Comparison of ENCODE assay signal across 8 cellular contexts in genomic region chr2:217918220-217919024, GRCh38.
DNase-seq lines count a peak whose midpoint lies in the region; ATAC-seq, FAIRE-seq and TF ChIP-seq lines count a peak whose summit lies in the region.

No MANE protein-coding gene starts in this region.

- TF ChIP-seq POLR2A in body of pancreas (IDR thresholded peaks at IDR 0.05) = no peak

- H3K4me3 ChIP-seq in HFF-Myc (replicated peaks; ENCODE audit: low read depth, low read length) (no peak overlapping the region), body of pancreas (no peak overlapping the region), kidney (ENCODE audit: low read length in 2 of 2) (no peak overlapping the region)

- ATAC-seq in body of pancreas = no peak
- no peak for ATAC-seq in GM18861 (IDR thresholded peaks at IDR 0.05; ENCODE audit: unreplicated experiment)
- no peak for ATAC-seq in stimulated activated naive CD8-positive, alpha-beta T cell treated with anti-CD3 and anti-CD28 coated beads, Interleukin-15, Interleukin-2, amounts not matched to agents 100 U/mL and 50 U/mL, for 24 hours
- no peak for ATAC-seq in activated naive CD4-positive, alpha-beta T cell treated with anti-CD3 and anti-CD28 coated beads, Interleukin-2, amount 50 U/mL, for 72 hours
- no peak for ATAC-seq in T-helper 17 cell

- no peak overlapping the region for H3K4me3 Mint-ChIP-seq in T-helper 17 cell

- TF ChIP-seq CTCF in HFF-Myc (IDR thresholded peaks at IDR 0.05; ENCODE audit: low read depth, low read length, missing control alignments) (peak; percentile 17), body of pancreas (IDR thresholded peaks at IDR 0.05) (peak in 1 of 7 experiments; percentile 19), kidney (IDR thresholded peaks at IDR 0.05; ENCODE audit: borderline replicate concordance, extremely low read depth, insufficient read depth) (no peak)

- H3K4me1 ChIP-seq in body of pancreas (peaks cover 88% of the 10 kb centered on the region), kidney (ENCODE audit: control insufficient read depth in 1 of 2, insufficient read depth in 1 of 2, low read depth in 1 of 2, low read length in 2 of 2) (peaks cover 90 to 93% of the 10 kb centered on the region in 2 donors)

- H3K27ac ChIP-seq in body of pancreas (peak overlapping the region; percentile 8 to 83 (median 44)), kidney (ENCODE audit: low read depth in 2 of 2, low read length in 2 of 2) (peak overlapping the region; percentile 89 to 95), substantia nigra (ENCODE audit: low read depth, low read length, poor library complexity, severe bottlenecking) (peak overlapping the region; percentile 74)

- peaks cover 0 to 3% of the 10 kb centered on the region in 2 donors for H3K36me3 ChIP-seq in body of pancreas (replicated peaks in 1 of 2; ENCODE audit: insufficient read depth in 1 of 2, low read depth in 2 of 2)
- H3K36me3 ChIP-seq in kidney (ENCODE audit: control insufficient read depth in 1 of 2, insufficient read depth in 2 of 2, low read length in 2 of 2) = peaks cover 16 to 45% of the 10 kb centered on the region in 2 donors

- H3K27me3 Mint-ChIP-seq in T-helper 17 cell = peaks cover 40% of the 10 kb centered on the region

- H3K9me3 ChIP-seq in body of pancreas (no peaks in the 10 kb centered on the region), kidney (ENCODE audit: control insufficient read depth in 1 of 2, low read length in 2 of 2) (no peaks in the 10 kb centered on the region), T-helper 17 cell (ENCODE audit: control insufficient read depth, low read length, poor library complexity, severe bottlenecking) (no peaks in the 10 kb centered on the region)

- DNase-seq in HFF-Myc (ENCODE audit: extremely low read depth, low read depth) (no peak), body of pancreas (peak in 2 of 4 donors; percentile 25 to 32), kidney (peak; percentile 85), substantia nigra (lab: John Stamatoyannopoulos, UW) (peak in 15 of 49 donors; percentile 14 to 57 (median 38)), T-helper 17 cell (no peak)
- no peak for DNase-seq in stimulated activated naive CD8-positive, alpha-beta T cell treated with anti-CD3 and anti-CD28 coated beads, Interleukin-15, Interleukin-2, amounts not matched to agents 100 U/mL and 50 U/mL, for 24 hours
- DNase-seq in activated naive CD4-positive, alpha-beta T cell treated with anti-CD3 and anti-CD28 coated beads, Interleukin-2, amount 50 U/mL, for 72 hours (ENCODE audit: low spot score in 2 of 2) = no peak

- no peaks in the 10 kb centered on the region for H3K36me3 Mint-ChIP-seq in activated naive CD4-positive, alpha-beta T cell treated with anti-CD3 and anti-CD28 coated beads, Interleukin-2, amount 50 U/mL, for 72 hours
- no peaks in the 10 kb centered on the region for H3K36me3 Mint-ChIP-seq in T-helper 17 cell (ENCODE audit: low read depth)

- H3K27me3 ChIP-seq in body of pancreas = no peaks in the 10 kb centered on the region

- 57 to 66% methylated on average over 13 to 24 of the region's 24 CpGs for WGBS in body of pancreas, 2 donors

- H3K27ac Mint-ChIP-seq in activated naive CD4-positive, alpha-beta T cell treated with anti-CD3 and anti-CD28 coated beads, Interleukin-2, amount 50 U/mL, for 72 hours = peak overlapping the region in 1 of 2 donors; percentile 10
- H3K27ac Mint-ChIP-seq in T-helper 17 cell = no peak overlapping the region

- FAIRE-seq in kidney (lab: Jason Lieb, UNC) = no peak

- peak overlapping the region in 1 of 2 donors; percentile 66 for H3K9ac ChIP-seq in kidney (ENCODE audit: low read length in 2 of 2)

- H3K4me1 Mint-ChIP-seq in T-helper 17 cell = peaks cover 5% of the 10 kb centered on the region

- H3K9me3 Mint-ChIP-seq in activated naive CD4-positive, alpha-beta T cell treated with anti-CD3 and anti-CD28 coated beads, Interleukin-2, amount 50 U/mL, for 72 hours = no peaks in the 10 kb centered on the region

- intact Hi-C loops in body of pancreas (cut with DNase I) = no loop called here
- intact Hi-C loops in kidney (cut with DNase I) = no loop called here
